16 cellular contexts compared by ENCODE assay signal in the genomic region with DNA sequence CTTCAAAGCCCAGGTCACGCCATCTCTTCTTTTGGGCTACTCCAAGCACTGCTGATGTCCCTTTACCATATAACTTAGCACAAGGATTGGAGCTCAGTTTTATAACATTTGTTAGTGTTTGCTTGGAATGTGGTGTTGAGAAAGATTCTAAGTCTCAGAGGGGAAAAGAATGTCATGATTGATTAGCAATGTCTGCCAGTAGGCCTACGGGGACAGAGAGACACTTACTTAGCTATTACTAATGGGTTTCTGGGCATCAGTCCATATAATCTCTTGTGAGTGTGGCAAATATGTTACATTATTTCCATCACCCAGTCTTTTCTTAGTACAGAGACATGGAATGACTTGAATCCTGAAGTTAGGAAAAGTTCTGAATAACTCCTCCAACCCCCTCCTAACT.
DNase-seq lines count a peak whose midpoint lies in the region; ATAC-seq, FAIRE-seq and TF ChIP-seq lines count a peak whose summit lies in the region.
"Had no signal": no experiment of that assay in that cellular context is flagged by ENCODE, and none has a peak within 500 bp of the region (broad histone marks: within the 10 kb centered on the region; RNA-seq: fewer than 3 reads in every experiment).

No MANE protein-coding gene starts in this region.

- H3K27me3 ChIP-seq in SK-N-SH (ENCODE audit: insufficient read depth), result no peaks in the 10 kb centered on the region
- H3K27me3 ChIP-seq in subcutaneous abdominal adipose tissue (ENCODE audit: control insufficient read depth in 5 of 5, insufficient read depth in 4 of 5, low read length in 5 of 5), result no peaks in the 10 kb centered on the region

- POLR2A ChIA-PET in SK-N-SH (lab: Yijun Ruan, JAX), result no interaction called here

- H3F3A ChIP-seq in SK-N-SH (replicated peaks; ENCODE audit: insufficient read depth), result no peaks in the 10 kb centered on the region

- no peak for FAIRE-seq in GM12891 (lab: Jason Lieb, UNC)

- TF ChIP-seq RAD21 in SK-N-SH (IDR thresholded peaks at IDR 0.05; ENCODE audit: low read length), result no peak

- DNase-seq in SK-N-SH (no peak), fibroblast of mammary gland (ENCODE audit: low read depth) (peak; percentile 1), sciatic nerve (ENCODE audit: low spot score) (no peak), GM12891 (ENCODE audit: insufficient read length, low spot score) (no peak), T1000 (lab: John Stamatoyannopoulos, UW) (no peak)
- DNase-seq: 8988T; C1 segment of cervical spinal cord; Calu3; CD4-positive, alpha-beta T cell; DND-41; GDM1; IMR-90 had no signal

- CTCF ChIA-PET in SK-N-SH (lab: Yijun Ruan, JAX), result interaction anchor here (1.1 to 6.3 kb wide), 2 partner anchors 13 to 29 kb away, joined by 3 to 49 read pairs; no protein-coding TSS in a partner anchor

- H3K4me2 ChIP-seq in SK-N-SH, result no peak overlapping the region

- TF ChIP-seq POLR2A in GM12891 (IDR thresholded peaks at IDR 0.05; ENCODE audit: low read depth, low read length), result no peak

- H3K27ac ChIP-seq in SK-N-SH (ENCODE audit: low read depth in 2 of 2, low read length in 1 of 2), result no peak overlapping the region
- peak overlapping the region; percentile 54 for H3K27ac ChIP-seq in subcutaneous abdominal adipose tissue (ENCODE audit: low read depth, low read length)

- no peaks in the 10 kb centered on the region for H3K9me3 ChIP-seq in SK-N-SH
- no peaks in the 10 kb centered on the region for H3K9me3 ChIP-seq in subcutaneous abdominal adipose tissue (ENCODE audit: control insufficient read depth in 5 of 5, low read length in 5 of 5)

- H3K4me3 ChIP-seq in SK-N-SH (ENCODE audit: low read depth in 2 of 2, low read length in 1 of 2), result no peak overlapping the region
- H3K4me3 ChIP-seq in fibroblast of mammary gland (ENCODE audit: control insufficient read depth, low read depth, low read length), result no peak overlapping the region
- H3K4me3 ChIP-seq in subcutaneous abdominal adipose tissue (ENCODE audit: low read depth in 1 of 5, low read length in 5 of 5), result no peak overlapping the region

- 7% methylated on average over 2 of the region's 2 CpGs for WGBS in SK-N-SH (ENCODE audit: low lambda C conversion rate)

- no peaks in the 10 kb centered on the region for H3K79me2 ChIP-seq in SK-N-SH (ENCODE audit: insufficient read depth)

- H3K36me3 ChIP-seq in SK-N-SH (replicated peaks in 1 of 2; ENCODE audit: control insufficient read depth in 1 of 2, insufficient read depth in 2 of 2, low read length in 1 of 2), result no peaks in the 10 kb centered on the region
- no peaks in the 10 kb centered on the region for H3K36me3 ChIP-seq in subcutaneous abdominal adipose tissue (ENCODE audit: control insufficient read depth in 5 of 5, insufficient read depth in 5 of 5, low read length in 5 of 5)

- H3K9me2 ChIP-seq in SK-N-SH, result no peaks in the 10 kb centered on the region

- H4K20me1 ChIP-seq in SK-N-SH (ENCODE audit: insufficient read depth), result no peaks in the 10 kb centered on the region

- no peak for TF ChIP-seq CTCF in SK-N-SH (IDR thresholded peaks at IDR 0.05)
- no peak for TF ChIP-seq CTCF in fibroblast of mammary gland (conservative IDR thresholded peaks at IDR 0.05; ENCODE audit: control insufficient read depth, insufficient read depth, low read depth, low read length)

- ATAC-seq in SK-N-SH treated with all-trans-retinoic acid at 6 μM for 48 hours, result peak; percentile 35
- peak; percentile 34 for ATAC-seq in sciatic nerve
- no peak for ATAC-seq in HG03457 (IDR thresholded peaks at IDR 0.05; ENCODE audit: unreplicated experiment)
- ATAC-seq: HCT116 had no signal

- intact Hi-C loops in sciatic nerve (cut with DNase I), result no loop called here

- H3K4me1 ChIP-seq in SK-N-SH (ENCODE audit: control insufficient read depth in 1 of 2, insufficient read depth in 2 of 2, low read depth in 1 of 2, low read length in 1 of 2) (no peaks in the 10 kb centered on the region), subcutaneous abdominal adipose tissue (ENCODE audit: control insufficient read depth in 5 of 5, insufficient read depth in 5 of 5, low read length in 5 of 5) (peaks cover 0 to 37% (median 26%) of the 10 kb centered on the region in 5 donors)

- TF ChIP-seq EP300 in SK-N-SH (IDR thresholded peaks at IDR 0.05; ENCODE audit: borderline replicate concordance in 1 of 2, low read depth in 1 of 2, low read length in 1 of 2), result no peak

- no peak overlapping the region for H2AFZ ChIP-seq in SK-N-SH (ENCODE audit: low read depth)

- H3K9ac ChIP-seq in SK-N-SH, result no peak overlapping the region
- H3K9ac ChIP-seq in subcutaneous abdominal adipose tissue (ENCODE audit: low read length in 5 of 5), result no peak overlapping the region

TF ChIP-seq in SK-N-SH treated with all-trans-retinoic acid at 6 μM for 48 hours, 23 proteins besides CTCF, POLR2A, EP300 and RAD21 (continues in another document):
- TF ChIP-seq ARNTL (CRISPR knock-in tag; IDR thresholded peaks at IDR 0.05; ENCODE audit: borderline replicate concordance, low read depth), result no peak
- TF ChIP-seq OSR1 (CRISPR knock-in tag; IDR thresholded peaks at IDR 0.05), result no peak
- TF ChIP-seq TCF4 (CRISPR knock-in tag; IDR thresholded peaks at IDR 0.05; ENCODE audit: borderline replicate concordance), result no peak
- TF ChIP-seq CREB5 (CRISPR knock-in tag; IDR thresholded peaks at IDR 0.05; ENCODE audit: low read depth), result peak; percentile 37; the same call in 1 of the 2 replicates
- TF ChIP-seq ISL1 (CRISPR knock-in tag; IDR thresholded peaks at IDR 0.05), result peak; percentile 100
- no peak for TF ChIP-seq RARB (CRISPR knock-in tag; IDR thresholded peaks at IDR 0.05)
- TF ChIP-seq SNAI2 (CRISPR knock-in tag; IDR thresholded peaks at IDR 0.05), result no peak
- no peak for TF ChIP-seq ZFP30 (CRISPR knock-in tag; IDR thresholded peaks at IDR 0.05)

TF ChIP-seq in SK-N-SH, 30 proteins besides CTCF, POLR2A, EP300 and RAD21:
- TF ChIP-seq, protein P1, sequence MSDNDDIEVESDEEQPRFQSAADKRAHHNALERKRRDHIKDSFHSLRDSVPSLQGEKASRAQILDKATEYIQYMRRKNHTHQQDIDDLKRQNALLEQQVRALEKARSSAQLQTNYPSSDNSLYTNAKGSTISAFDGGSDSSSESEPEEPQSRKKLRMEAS (IDR thresholded peaks at IDR 0.05; ENCODE audit: low read depth), result no peak
- TF ChIP-seq JUND (IDR thresholded peaks at IDR 0.05) (no peak), GABPA (IDR thresholded peaks at IDR 0.05; ENCODE audit: low read depth) (no peak), YY1 (IDR thresholded peaks at IDR 0.05; ENCODE audit: low read depth) (no peak), USF2 (IDR thresholded peaks at IDR 0.05; ENCODE audit: borderline replicate concordance, low read depth, low read length) (no peak), MXI1 (IDR thresholded peaks at IDR 0.05; ENCODE audit: low read depth, low read length) (no peak), TCF12 (IDR thresholded peaks at IDR 0.05) (no peak), FOXJ3 (CRISPR knock-in tag; IDR thresholded peaks at IDR 0.05) (no peak)

TF ChIP-seq in GM12891, 5 proteins besides CTCF, POLR2A, EP300 and RAD21:
- TF ChIP-seq POU2F2 (IDR thresholded peaks at IDR 0.05; ENCODE audit: low read depth, low read length) (no peak), PAX5 (IDR thresholded peaks at IDR 0.05; ENCODE audit: insufficient read depth, low read length, severe bottlenecking) (no peak), TAF1 (IDR thresholded peaks at IDR 0.05; ENCODE audit: low read depth, low read length) (no peak), SPI1 (IDR thresholded peaks at IDR 0.05; ENCODE audit: low read depth, low read length) (no peak), POLR2AphosphoS5 (IDR thresholded peaks at IDR 0.05; ENCODE audit: low read depth, low read length) (no peak)
TF ChIP-seq in GM12891: peak in this region for 0.
